ENCODE assay signal across 7 cellular contexts in the genomic region with DNA sequence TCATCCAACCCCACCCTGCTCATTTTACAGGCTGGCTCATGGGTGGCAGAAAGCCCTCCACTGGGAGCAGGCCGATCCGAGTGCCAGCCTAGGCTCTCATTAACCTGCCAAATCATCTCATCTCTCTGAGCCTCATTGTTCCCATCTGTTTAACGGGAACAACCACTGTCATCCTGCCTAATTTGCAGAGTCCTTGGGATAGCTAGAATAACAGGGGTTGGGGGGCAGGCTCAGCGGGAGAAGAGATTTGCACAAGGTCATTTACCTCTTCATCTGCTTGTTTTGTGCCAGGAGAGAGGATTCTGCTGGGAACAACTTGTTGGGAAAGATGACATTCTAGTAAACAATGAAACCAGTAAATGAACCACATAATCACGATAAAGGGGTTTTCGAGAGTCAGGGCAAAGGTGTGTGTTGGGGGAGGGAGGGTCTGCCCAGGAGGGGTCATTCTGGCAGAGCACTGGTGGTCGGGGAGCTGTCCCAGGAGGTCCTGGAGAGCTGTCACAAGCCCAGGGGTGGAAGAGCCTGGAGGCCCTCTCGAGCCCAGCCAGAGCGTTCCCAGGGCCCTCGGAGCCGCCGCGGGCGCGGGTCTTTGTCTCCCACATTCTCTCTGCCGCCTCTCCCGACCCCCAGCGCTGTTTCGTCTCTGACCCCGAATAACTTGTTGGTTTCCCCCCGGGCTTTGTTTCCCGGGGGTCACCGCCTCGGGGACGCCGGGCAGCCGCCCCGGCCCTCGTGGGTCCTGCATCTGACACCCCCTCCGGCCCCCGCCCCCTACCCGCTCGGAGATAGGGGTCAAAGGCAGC. TPM values are rescaled to one million over a fixed set of nuclear protein-coding genes. Genes with fewer than 3 reads are reported as not detected.
DNase-seq lines count a peak whose midpoint lies in the region; ATAC-seq and TF ChIP-seq lines count a peak whose summit lies in the region.

No MANE protein-coding gene starts in this region.

- peaks cover 8% of the 10 kb centered on the region for H3K36me3 Mint-ChIP-seq in HFFc6 (ENCODE audit: low read depth)

- peaks cover 5% of the 10 kb centered on the region; the same call in 1 of the 2 replicates for H3K27me3 Mint-ChIP-seq in HFFc6 (ENCODE audit: insufficient read depth)

- TF ChIP-seq CTCF in HFFc6 (IDR thresholded peaks at IDR 0.05) = no peak
- TF ChIP-seq CTCF in VCaP (conservative IDR thresholded peaks at IDR 0.05) = no peak
- no peak for TF ChIP-seq CTCF in right atrium auricular region (IDR thresholded peaks at IDR 0.05)

- DNase-seq in HFFc6 = peak; percentile 25
- DNase-seq in right atrium auricular region (ENCODE audit: low spot score) = no peak
- DNase-seq in RPMI8226 = no peak

- peak overlapping the region; percentile 83 for H3K4me3 Mint-ChIP-seq in HFFc6

- H3K9me3 ChIP-seq in right atrium auricular region (no peaks in the 10 kb centered on the region), skeletal muscle satellite cell (replicated peaks; ENCODE audit: low read length) (no peaks in the 10 kb centered on the region)

- H3K27me3 ChIP-seq in right atrium auricular region = no peaks in the 10 kb centered on the region
- H3K27me3 ChIP-seq in skeletal muscle satellite cell (ENCODE audit: control insufficient read depth, insufficient read depth, low read length) = no peaks in the 10 kb centered on the region

- no peak for ATAC-seq in HG03520 (IDR thresholded peaks at IDR 0.05; ENCODE audit: unreplicated experiment)
- ATAC-seq in HG02870 (IDR thresholded peaks at IDR 0.05; ENCODE audit: unreplicated experiment) = no peak

- H3K4me1 Mint-ChIP-seq in HFFc6 (ENCODE audit: low read depth) = peaks cover 61% of the 10 kb centered on the region

- H3K27ac ChIP-seq in VCaP = peak overlapping the region; percentile 95
- H3K27ac ChIP-seq in right atrium auricular region = peak overlapping the region; percentile 88 to 97

- H3K4me2 ChIP-seq in skeletal muscle satellite cell (ENCODE audit: low read length) = peak overlapping the region; percentile 87

- H3K4me1 ChIP-seq in right atrium auricular region = peaks cover 0 to 44% of the 10 kb centered on the region in 2 donors
- H3K4me1 ChIP-seq in skeletal muscle satellite cell (ENCODE audit: control insufficient read depth, insufficient read depth, low read length) = peaks cover 39% of the 10 kb centered on the region

- no peaks in the 10 kb centered on the region for H3K9me3 Mint-ChIP-seq in HFFc6

- H3K36me3 ChIP-seq in right atrium auricular region (no peaks in the 10 kb centered on the region), skeletal muscle satellite cell (ENCODE audit: insufficient read depth, low read length) (no peaks in the 10 kb centered on the region)

- H3K4me3 ChIP-seq in right atrium auricular region (peak overlapping the region; percentile 81 to 93), skeletal muscle satellite cell (ENCODE audit: low read length) (peak overlapping the region; percentile 77)

- peak overlapping the region; percentile 81 for H3K27ac Mint-ChIP-seq in HFFc6

- H3K9ac ChIP-seq in skeletal muscle satellite cell (ENCODE audit: low read depth, low read length) = peak overlapping the region; percentile 98

RNA-seq across cellular contexts. Expression of a gene that starts 22.8 kb away (rescaled TPM):
- total RNA-seq in HFFc6 (2021; fragmentation: NEBNext Ultra II Directional; extraction: Animal tissue kit (Norgen Biotek cat#: 25700)) = 100 to 1,000 TPM; 126 to 199 (median 147) TPM
- total RNA-seq in right atrium auricular region = 10 to 100 TPM; 81.4 to 91.8 TPM
- total RNA-seq in skeletal muscle satellite cell (2012; rRNA removed) = 51.2 and 52.4 TPM in 2 replicates

RNA-seq across cellular contexts. Expression of a gene that starts 35.6 kb away (rescaled TPM):
- total RNA-seq in HFFc6 (2021; fragmentation: NEBNext Ultra II Directional; extraction: Animal tissue kit (Norgen Biotek cat#: 25700)) = 1,000 to 10,000 TPM; 1,658 to 2,163 (median 1,911) TPM
- total RNA-seq in right atrium auricular region = 1,000 to 10,000 TPM; 1,334 to 2,461 TPM
- 3,190 and 4,225 TPM in 2 replicates for total RNA-seq in skeletal muscle satellite cell (2012; rRNA removed)
